2 cellular contexts compared by ENCODE assay signal in the genomic region with DNA sequence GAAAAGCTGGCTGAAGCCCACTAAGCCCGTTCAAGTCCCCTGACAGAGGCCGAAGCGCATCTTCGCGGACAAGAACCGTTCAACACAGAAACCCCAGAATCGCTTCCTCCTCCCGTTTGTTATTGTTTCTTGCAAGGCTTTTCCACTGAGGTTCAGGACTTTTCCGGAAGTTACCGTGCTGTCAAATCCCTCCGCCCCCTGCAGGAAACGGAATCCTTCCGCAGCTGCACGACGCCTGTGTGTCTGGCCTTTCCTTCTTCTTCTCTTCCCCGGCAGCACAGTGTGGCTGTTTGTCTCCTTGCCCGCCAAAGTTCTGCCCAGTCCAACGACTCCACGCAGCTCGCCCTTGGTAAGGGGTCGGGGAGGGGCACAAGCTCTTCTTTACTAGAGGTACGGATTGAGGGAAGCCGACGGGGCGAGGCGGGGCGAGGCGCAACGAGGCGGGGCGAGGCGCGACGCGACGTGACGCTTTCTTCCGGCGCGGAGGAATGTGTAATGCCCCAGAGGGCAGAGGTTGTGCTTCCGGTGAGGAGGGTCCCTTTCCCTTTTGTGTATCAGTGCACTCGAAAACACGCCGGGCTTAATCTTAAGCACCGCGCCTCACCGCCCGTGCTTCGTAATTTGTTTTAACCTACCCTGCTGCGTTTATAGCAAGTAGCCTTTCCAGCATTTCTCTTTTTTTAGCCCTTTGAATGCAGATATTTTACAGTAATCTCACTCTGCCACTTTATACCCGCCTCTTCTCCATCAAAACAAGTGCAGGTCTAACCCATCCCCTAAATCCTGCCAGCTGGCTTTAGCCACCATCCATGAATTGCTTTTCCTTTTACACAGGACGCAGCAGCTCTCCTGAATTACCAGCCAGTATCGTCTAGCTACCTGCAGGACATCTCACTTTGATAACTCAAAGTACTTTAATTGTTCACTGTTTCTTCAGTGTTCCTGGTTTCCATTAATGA.
TF ChIP-seq lines count a peak whose summit lies in the region.

Gene KDM5A (minus strand): TSS at position 183 of the 959 bp plus-strand sequence. CDS start 229 bp downstream, outside the sequence.

TF ChIP-seq in SK-N-SH, 30 proteins besides CTCF, POLR2A, EP300 and RAD21 (continues in another document):
- TF ChIP-seq, protein P1, sequence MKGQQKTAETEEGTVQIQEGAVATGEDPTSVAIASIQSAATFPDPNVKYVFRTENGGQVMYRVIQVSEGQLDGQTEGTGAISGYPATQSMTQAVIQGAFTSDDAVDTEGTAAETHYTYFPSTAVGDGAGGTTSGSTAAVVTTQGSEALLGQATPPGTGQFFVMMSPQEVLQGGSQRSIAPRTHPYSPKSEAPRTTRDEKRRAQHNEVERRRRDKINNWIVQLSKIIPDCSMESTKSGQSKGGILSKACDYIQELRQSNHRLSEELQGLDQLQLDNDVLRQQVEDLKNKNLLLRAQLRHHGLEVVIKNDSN (IDR thresholded peaks at IDR 0.05; ENCODE audit: borderline replicate concordance, low read depth) = no peak
- TF ChIP-seq PBX3 (IDR thresholded peaks at IDR 0.05) = peak; percentile 85
- no peak for TF ChIP-seq TEAD4 (IDR thresholded peaks at IDR 0.05; ENCODE audit: borderline replicate concordance, insufficient read depth)
- TF ChIP-seq SIN3A (IDR thresholded peaks at IDR 0.05; ENCODE audit: borderline replicate concordance, low read depth, low read length) = peak; percentile 93; the same call in 1 of the 2 replicates
- TF ChIP-seq NFIC (IDR thresholded peaks at IDR 0.05; ENCODE audit: borderline replicate concordance) = no peak
- TF ChIP-seq YY1 (IDR thresholded peaks at IDR 0.05; ENCODE audit: low read depth) = peak; percentile 80
- peak; percentile 85 for TF ChIP-seq MXI1 (IDR thresholded peaks at IDR 0.05; ENCODE audit: low read depth, low read length)
- TF ChIP-seq RCOR1 (IDR thresholded peaks at IDR 0.05; ENCODE audit: low read length) = no peak
- TF ChIP-seq FOXM1 (IDR thresholded peaks at IDR 0.05; ENCODE audit: low read depth) = no peak
- TF ChIP-seq, protein P2, sequence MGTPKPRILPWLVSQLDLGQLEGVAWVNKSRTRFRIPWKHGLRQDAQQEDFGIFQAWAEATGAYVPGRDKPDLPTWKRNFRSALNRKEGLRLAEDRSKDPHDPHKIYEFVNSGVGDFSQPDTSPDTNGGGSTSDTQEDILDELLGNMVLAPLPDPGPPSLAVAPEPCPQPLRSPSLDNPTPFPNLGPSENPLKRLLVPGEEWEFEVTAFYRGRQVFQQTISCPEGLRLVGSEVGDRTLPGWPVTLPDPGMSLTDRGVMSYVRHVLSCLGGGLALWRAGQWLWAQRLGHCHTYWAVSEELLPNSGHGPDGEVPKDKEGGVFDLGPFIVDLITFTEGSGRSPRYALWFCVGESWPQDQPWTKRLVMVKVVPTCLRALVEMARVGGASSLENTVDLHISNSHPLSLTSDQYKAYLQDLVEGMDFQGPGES (IDR thresholded peaks at IDR 0.05; ENCODE audit: low read depth, low read length) = no peak
- TF ChIP-seq NRF1 (IDR thresholded peaks at IDR 0.05; ENCODE audit: low read depth, low read length) = no peak
- TF ChIP-seq, protein P3, sequence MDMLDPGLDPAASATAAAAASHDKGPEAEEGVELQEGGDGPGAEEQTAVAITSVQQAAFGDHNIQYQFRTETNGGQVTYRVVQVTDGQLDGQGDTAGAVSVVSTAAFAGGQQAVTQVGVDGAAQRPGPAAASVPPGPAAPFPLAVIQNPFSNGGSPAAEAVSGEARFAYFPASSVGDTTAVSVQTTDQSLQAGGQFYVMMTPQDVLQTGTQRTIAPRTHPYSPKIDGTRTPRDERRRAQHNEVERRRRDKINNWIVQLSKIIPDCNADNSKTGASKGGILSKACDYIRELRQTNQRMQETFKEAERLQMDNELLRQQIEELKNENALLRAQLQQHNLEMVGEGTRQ (IDR thresholded peaks at IDR 0.05; ENCODE audit: borderline replicate concordance, low read depth, low read length) = no peak
- peak; percentile 79 for TF ChIP-seq ELF1 (IDR thresholded peaks at IDR 0.05)
- no peak for TF ChIP-seq REST (IDR thresholded peaks at IDR 0.05; ENCODE audit: low read depth, low read length)
- TF ChIP-seq POLR2AphosphoS5 (IDR thresholded peaks at IDR 0.05; ENCODE audit: low read depth, low read length) = peak; percentile 62
- TF ChIP-seq MAX (IDR thresholded peaks at IDR 0.05; ENCODE audit: low read depth) = peak; percentile 91
- TF ChIP-seq EZH2phosphoT487 (IDR thresholded peaks at IDR 0.05; ENCODE audit: borderline replicate concordance, low read depth) = no peak
- TF ChIP-seq RFX5 (IDR thresholded peaks at IDR 0.05; ENCODE audit: low read length) = 0 out of 2 replicates have a peak, but pooled peaks have one; percentile 11
- TF ChIP-seq MEF2A (IDR thresholded peaks at IDR 0.05; ENCODE audit: borderline replicate concordance, low read depth) = no peak
- no peak for TF ChIP-seq TCF12 (IDR thresholded peaks at IDR 0.05)
- no peak for TF ChIP-seq FOXJ3 (CRISPR knock-in tag; IDR thresholded peaks at IDR 0.05)
- no peak for TF ChIP-seq RXRA (IDR thresholded peaks at IDR 0.05; ENCODE audit: borderline replicate concordance, low read depth)

TF ChIP-seq in K562, 482 proteins besides CTCF, POLR2A, EP300 and RAD21 (continued from another document and continues in another):
- TF ChIP-seq, protein P4, sequence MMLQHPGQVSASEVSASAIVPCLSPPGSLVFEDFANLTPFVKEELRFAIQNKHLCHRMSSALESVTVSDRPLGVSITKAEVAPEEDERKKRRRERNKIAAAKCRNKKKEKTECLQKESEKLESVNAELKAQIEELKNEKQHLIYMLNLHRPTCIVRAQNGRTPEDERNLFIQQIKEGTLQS (IDR thresholded peaks at IDR 0.05) = peak; percentile 47; the same call in 1 of the 2 replicates
- TF ChIP-seq, protein P4 (CRISPR knock-in tag; conservative IDR thresholded peaks at IDR 0.05) = no peak
- no peak for TF ChIP-seq ZC3H8 (IDR thresholded peaks at IDR 0.05)
- no peak for TF ChIP-seq SIRT6 (IDR thresholded peaks at IDR 0.05; ENCODE audit: low read depth, low read length)
- no peak for TF ChIP-seq ZNF79 (CRISPR knock-in tag; IDR thresholded peaks at IDR 0.05; ENCODE audit: low read depth)
- TF ChIP-seq C11orf30 (IDR thresholded peaks at IDR 0.05; ENCODE audit: low read depth) = peak; percentile 91
- TF ChIP-seq, protein P5, sequence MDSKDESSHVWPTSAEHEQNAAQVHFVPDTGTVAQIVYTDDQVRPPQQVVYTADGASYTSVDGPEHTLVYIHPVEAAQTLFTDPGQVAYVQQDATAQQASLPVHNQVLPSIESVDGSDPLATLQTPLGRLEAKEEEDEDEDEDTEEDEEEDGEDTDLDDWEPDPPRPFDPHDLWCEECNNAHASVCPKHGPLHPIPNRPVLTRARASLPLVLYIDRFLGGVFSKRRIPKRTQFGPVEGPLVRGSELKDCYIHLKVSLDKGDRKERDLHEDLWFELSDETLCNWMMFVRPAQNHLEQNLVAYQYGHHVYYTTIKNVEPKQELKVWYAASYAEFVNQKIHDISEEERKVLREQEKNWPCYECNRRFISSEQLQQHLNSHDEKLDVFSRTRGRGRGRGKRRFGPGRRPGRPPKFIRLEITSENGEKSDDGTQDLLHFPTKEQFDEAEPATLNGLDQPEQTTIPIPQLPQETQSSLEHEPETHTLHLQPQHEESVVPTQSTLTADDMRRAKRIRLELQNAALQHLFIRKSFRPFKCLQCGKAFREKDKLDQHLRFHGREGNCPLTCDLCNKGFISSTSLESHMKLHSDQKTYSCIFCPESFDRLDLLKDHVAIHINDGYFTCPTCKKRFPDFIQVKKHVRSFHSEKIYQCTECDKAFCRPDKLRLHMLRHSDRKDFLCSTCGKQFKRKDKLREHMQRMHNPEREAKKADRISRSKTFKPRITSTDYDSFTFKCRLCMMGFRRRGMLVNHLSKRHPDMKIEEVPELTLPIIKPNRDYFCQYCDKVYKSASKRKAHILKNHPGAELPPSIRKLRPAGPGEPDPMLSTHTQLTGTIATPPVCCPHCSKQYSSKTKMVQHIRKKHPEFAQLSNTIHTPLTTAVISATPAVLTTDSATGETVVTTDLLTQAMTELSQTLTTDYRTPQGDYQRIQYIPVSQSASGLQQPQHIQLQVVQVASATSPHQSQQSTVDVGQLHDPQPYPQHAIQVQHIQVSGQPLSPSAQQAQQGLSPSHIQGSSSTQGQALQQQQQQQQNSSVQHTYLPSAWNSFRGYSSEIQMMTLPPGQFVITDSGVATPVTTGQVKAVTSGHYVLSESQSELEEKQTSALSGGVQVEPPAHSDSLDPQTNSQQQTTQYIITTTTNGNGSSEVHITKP (IDR thresholded peaks at IDR 0.05; ENCODE audit: partially characterized antibody) = no peak
- TF ChIP-seq POLR2AphosphoS5 (IDR thresholded peaks at IDR 0.05; ENCODE audit: control insufficient read depth, insufficient read depth, low read depth, low read length) = peak; percentile 52; the same call in 1 of the 2 replicates
- 0 out of 2 replicates have a peak, but pooled peaks have one; percentile 11 for TF ChIP-seq JUND (IDR thresholded peaks at IDR 0.05; ENCODE audit: borderline replicate concordance, low read depth, low read length)
- TF ChIP-seq JUND (tag; IDR thresholded peaks at IDR 0.05; ENCODE audit: borderline replicate concordance, low read depth, low read length) = no peak; the same call in 2 of the 3 replicates
- TF ChIP-seq SOX6 (IDR thresholded peaks at IDR 0.05) = peak; percentile 46; the same call in 1 of the 2 replicates
- TF ChIP-seq ZNF124 (CRISPR knock-in tag; IDR thresholded peaks at IDR 0.05) = no peak
- no peak for TF ChIP-seq STAT5B (CRISPR knock-in tag; IDR thresholded peaks at IDR 0.05)
- no peak for TF ChIP-seq SNRNP70 (optimal IDR thresholded peaks at IDR 0.05; ENCODE audit: low read depth, low read length)
- peak; percentile 80 for TF ChIP-seq L3MBTL2 (IDR thresholded peaks at IDR 0.05)
- TF ChIP-seq MBD2 (IDR thresholded peaks at IDR 0.05; ENCODE audit: borderline replicate concordance, low read depth) = peak; percentile 57
- TF ChIP-seq, protein P6, sequence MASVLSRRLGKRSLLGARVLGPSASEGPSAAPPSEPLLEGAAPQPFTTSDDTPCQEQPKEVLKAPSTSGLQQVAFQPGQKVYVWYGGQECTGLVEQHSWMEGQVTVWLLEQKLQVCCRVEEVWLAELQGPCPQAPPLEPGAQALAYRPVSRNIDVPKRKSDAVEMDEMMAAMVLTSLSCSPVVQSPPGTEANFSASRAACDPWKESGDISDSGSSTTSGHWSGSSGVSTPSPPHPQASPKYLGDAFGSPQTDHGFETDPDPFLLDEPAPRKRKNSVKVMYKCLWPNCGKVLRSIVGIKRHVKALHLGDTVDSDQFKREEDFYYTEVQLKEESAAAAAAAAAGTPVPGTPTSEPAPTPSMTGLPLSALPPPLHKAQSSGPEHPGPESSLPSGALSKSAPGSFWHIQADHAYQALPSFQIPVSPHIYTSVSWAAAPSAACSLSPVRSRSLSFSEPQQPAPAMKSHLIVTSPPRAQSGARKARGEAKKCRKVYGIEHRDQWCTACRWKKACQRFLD (CRISPR knock-in tag; IDR thresholded peaks at IDR 0.05) = peak; percentile 43; the same call in 1 of the 2 replicates
- TF ChIP-seq BMI1 (IDR thresholded peaks at IDR 0.05; ENCODE audit: low read length) = no peak
- no peak for TF ChIP-seq HDGF (IDR thresholded peaks at IDR 0.05)
- peak; percentile 42; the same call in 1 of the 2 replicates for TF ChIP-seq MAX (CRISPR knock-in tag; IDR thresholded peaks at IDR 0.05)
- peak in 1 of 2 experiments; percentile 51; a peak in 1 of 4 replicates for TF ChIP-seq TBL1XR1 (IDR thresholded peaks at IDR 0.05; ENCODE audit: low read length in 2 of 2)
- TF ChIP-seq XRCC5 (IDR thresholded peaks at IDR 0.05; ENCODE audit: low read depth, low read length) = peak; percentile 80
- TF ChIP-seq CEBPG (CRISPR knock-in tag; IDR thresholded peaks at IDR 0.05) = no peak
- TF ChIP-seq CEBPG (tag; conservative IDR thresholded peaks at IDR 0.05 in 1 of 2, IDR thresholded peaks at IDR 0.05 in 1 of 2) = no peak
- TF ChIP-seq ZNF77 (CRISPR knock-in tag; IDR thresholded peaks at IDR 0.05) = no peak
- TF ChIP-seq KLF10 (CRISPR knock-in tag; IDR thresholded peaks at IDR 0.05) = no peak
- TF ChIP-seq ZNF311 (CRISPR knock-in tag; IDR thresholded peaks at IDR 0.05) = no peak
- no peak for TF ChIP-seq RBM15 (IDR thresholded peaks at IDR 0.05; ENCODE audit: insufficient read depth, low read length)
- no peak for TF ChIP-seq HNRNPL (IDR thresholded peaks at IDR 0.05; ENCODE audit: low read depth, low read length)
- no peak for TF ChIP-seq MAFG (tag; conservative IDR thresholded peaks at IDR 0.05)
- TF ChIP-seq BCOR (IDR thresholded peaks at IDR 0.05) = 0 out of 2 replicates have a peak, but pooled peaks have one; percentile 34
- no peak for TF ChIP-seq HLTF (IDR thresholded peaks at IDR 0.05)
- peak; percentile 92 for TF ChIP-seq PHF20 (IDR thresholded peaks at IDR 0.05; ENCODE audit: partially characterized antibody)
- TF ChIP-seq BRD9 (IDR thresholded peaks at IDR 0.05; ENCODE audit: low read depth, partially characterized antibody) = no peak
- 0 out of 2 replicates have a peak, but pooled peaks have one; percentile 43 for TF ChIP-seq HDAC2 (IDR thresholded peaks at IDR 0.05)
- TF ChIP-seq NFIC (IDR thresholded peaks at IDR 0.05) = peak; percentile 51; the same call in 1 of the 2 replicates
- TF ChIP-seq THRAP3 (IDR thresholded peaks at IDR 0.05; ENCODE audit: borderline replicate concordance) = no peak
- TF ChIP-seq ZNF584 (CRISPR knock-in tag; IDR thresholded peaks at IDR 0.05; ENCODE audit: low read depth) = no peak
- no peak for TF ChIP-seq MXI1 (IDR thresholded peaks at IDR 0.05; ENCODE audit: low read depth, low read length)
- peak; percentile 79 for TF ChIP-seq TAF1 (IDR thresholded peaks at IDR 0.05; ENCODE audit: control insufficient read depth, extremely low read depth, insufficient read depth, low read length, severe bottlenecking)
- TF ChIP-seq SP1 (CRISPR knock-in tag; IDR thresholded peaks at IDR 0.05) = peak; percentile 89
- no peak for TF ChIP-seq TEAD2 (tag; IDR thresholded peaks at IDR 0.05)
- TF ChIP-seq ZNF436 (CRISPR knock-in tag; IDR thresholded peaks at IDR 0.05) = no peak
- TF ChIP-seq ELF4 (CRISPR knock-in tag; IDR thresholded peaks at IDR 0.05) = no peak
- TF ChIP-seq, protein P7, sequence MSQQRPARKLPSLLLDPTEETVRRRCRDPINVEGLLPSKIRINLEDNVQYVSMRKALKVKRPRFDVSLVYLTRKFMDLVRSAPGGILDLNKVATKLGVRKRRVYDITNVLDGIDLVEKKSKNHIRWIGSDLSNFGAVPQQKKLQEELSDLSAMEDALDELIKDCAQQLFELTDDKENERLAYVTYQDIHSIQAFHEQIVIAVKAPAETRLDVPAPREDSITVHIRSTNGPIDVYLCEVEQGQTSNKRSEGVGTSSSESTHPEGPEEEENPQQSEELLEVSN (IDR thresholded peaks at IDR 0.05; ENCODE audit: borderline replicate concordance in 1 of 2, extremely low read depth in 1 of 2, insufficient read depth in 1 of 2, insufficient read length in 1 of 2, low read depth in 1 of 2, low read length in 1 of 2, poor library complexity in 1 of 2, severe bottlenecking in 1 of 2) = peak in 1 of 2 experiments; percentile 72
